Comparison of ENCODE assay signal across 22 cellular contexts in genomic region chr21:44753357-44753756, GRCh38. TPM values are rescaled to one million over a fixed set of nuclear protein-coding genes. Genes with fewer than 3 reads are reported as not detected.
"Had no signal": no experiment of that assay in that cellular context is flagged by ENCODE, and none has a peak within 500 bp of the region (broad histone marks: within the 10 kb centered on the region; RNA-seq: fewer than 3 reads in every experiment).

No MANE protein-coding gene starts in this region.

- H3K27ac ChIP-seq: brain microvascular endothelial cell, esophagus muscularis mucosa, pancreas, testis had no signal

- H3K36me3 ChIP-seq: brain microvascular endothelial cell, esophagus muscularis mucosa, pancreas had no signal

- H3K27me3 ChIP-seq: testis had no signal

- H3K4me1 ChIP-seq: esophagus muscularis mucosa, pancreas, testis had no signal

- DNase-seq: activated CD4-positive, alpha-beta T cell treated with anti-CD3 and anti-CD28 coated beads, Interleukin-2, amount 50 U/mL, for 1 hour; activated CD4-positive, CD25-positive, alpha-beta regulatory T cell; activated gamma-delta T cell treated with Interleukin-2 at 50 U/mL for 16 hours; activated naive CD8-positive, alpha-beta T cell treated with anti-CD3 and anti-CD28 coated beads for 36 hours; activated T-cell treated with anti-CD3 and anti-CD28 coated beads, Interleukin-2, amount 50 U/mL, for 1 hour; brain microvascular endothelial cell; glutamatergic neuron; immature natural killer cell; pancreas; stimulated activated CD4-positive, alpha-beta T cell treated with anti-CD3 and anti-CD28 coated beads, Interleukin-15, amount 100 ng/mL, for 24 hours; stimulated activated CD4-positive, alpha-beta T cell treated with anti-CD3 and anti-CD28 coated beads, Interleukin-4, amount 100 ng/mL, for 24 hours; stimulated activated naive CD8-positive, alpha-beta T cell treated with anti-CD3 and anti-CD28 coated beads, Interleukin-15, amount 100 ng/mL, for 72 hours; testis had no signal

- ATAC-seq: left lobe of liver; stimulated activated naive CD8-positive, alpha-beta T cell treated with anti-CD3 and anti-CD28 coated beads, Interleukin-15, amount 100 ng/mL, for 72 hours had no signal

- H3K9me3 ChIP-seq: pancreas, testis had no signal

- FAIRE-seq: pancreas had no signal

- H3K4me3 ChIP-seq: esophagus muscularis mucosa, pancreas, testis had no signal

RNA-seq across cellular contexts. Expression of gene TSPEAR, which starts 42.0 kb away (rescaled TPM):
- total RNA-seq: activated naive CD8-positive, alpha-beta T cell treated with anti-CD3 and anti-CD28 coated beads for 36 hours; fibroblast of villous mesenchyme; left lobe of liver; renal cortical epithelial cell; skeletal muscle tissue; T-helper 1 cell treated with Interleukin-12 subunit alpha and Interleukin-12 subunit beta and Interleukin-4 antibody, amounts not matched to agents 30 ng/mL and 1 ng/mL, for 36 hours had no signal
- polyA plus RNA-seq: immature natural killer cell had no signal

RNA-seq across cellular contexts. Expression of gene KRTAP10-12, which starts 56.4 kb away (rescaled TPM):
- total RNA-seq: activated naive CD8-positive, alpha-beta T cell treated with anti-CD3 and anti-CD28 coated beads for 36 hours; dermis microvascular lymphatic vessel endothelial cell; esophagus muscularis mucosa; fibroblast of villous mesenchyme; left lobe of liver; pancreas; renal cortical epithelial cell; skeletal muscle tissue; T-helper 1 cell treated with Interleukin-12 subunit alpha and Interleukin-12 subunit beta and Interleukin-4 antibody, amounts not matched to agents 30 ng/mL and 1 ng/mL, for 36 hours; testis; urinary bladder had no signal
- polyA plus RNA-seq: immature natural killer cell, neural cell, pancreas, urinary bladder had no signal
